ENCODE assay signal across 9 cellular contexts in the genomic region with DNA sequence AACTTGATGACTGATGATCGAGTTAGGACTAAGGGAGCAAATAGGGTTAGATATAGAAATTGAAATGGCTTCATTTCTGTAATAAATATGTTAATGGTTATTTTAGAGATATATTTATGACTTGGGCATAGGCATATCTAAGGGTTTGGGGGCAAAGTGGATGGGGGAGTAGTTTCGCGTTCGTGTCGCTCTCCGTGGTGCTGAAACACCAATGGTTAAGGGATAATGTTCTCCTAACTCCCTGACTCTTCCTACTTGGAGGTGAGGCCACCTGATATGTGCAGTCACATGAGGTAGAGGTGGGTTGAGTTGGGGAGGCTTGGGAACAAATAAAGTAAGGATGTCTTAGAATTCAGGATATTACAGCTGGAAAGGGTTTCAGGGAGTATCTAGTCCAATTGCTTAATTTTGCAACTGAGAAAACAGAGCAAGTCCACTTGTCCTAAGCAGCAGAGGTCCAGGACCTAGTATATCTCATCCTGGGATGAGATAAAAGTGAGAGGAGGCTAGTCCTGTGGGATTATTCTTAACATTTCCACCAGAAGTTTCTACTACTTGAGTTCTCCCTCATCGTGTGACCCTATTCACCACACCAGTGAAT. TPM values are rescaled to one million over a fixed set of nuclear protein-coding genes. Genes with fewer than 3 reads are reported as not detected.
A peak's percentile ranks its signal among the peaks of the same experiment; 100 is the strongest.
DNase-seq lines count a peak whose midpoint lies in the region; ATAC-seq and TF ChIP-seq lines count a peak whose summit lies in the region.
"Had no signal": no experiment of that assay in that cellular context is flagged by ENCODE, and none has a peak within 500 bp of the region (broad histone marks: within the 10 kb centered on the region; RNA-seq: fewer than 3 reads in every experiment).

No MANE protein-coding gene starts in this region.

- H3K36me3 ChIP-seq in A673 (ENCODE audit: insufficient read depth, low read length, poor library complexity, severe bottlenecking): no peaks in the 10 kb centered on the region

- H3K27ac ChIP-seq in A673 (ENCODE audit: low read depth, low read length, poor library complexity, severe bottlenecking) (no peak overlapping the region), RWPE1 (no peak overlapping the region)

- BruUV-seq in A673 (replicated peaks; lab: Mats Ljungman, UMichigan): no TSS peak

- TF ChIP-seq CTCF in A673 (conservative IDR thresholded peaks at IDR 0.05; ENCODE audit: low read depth, low read length) (no peak), GM20000 (IDR thresholded peaks at IDR 0.05; ENCODE audit: extremely low read depth, missing control alignments) (no peak), RWPE1 (conservative IDR thresholded peaks at IDR 0.05; ENCODE audit: low read depth) (no peak)

- intact Hi-C loops in A673 (cut with micrococcal nuclease; ENCODE audit: unreplicated experiment): no loop called here

- peaks cover 19% of the 10 kb centered on the region for H3K27me3 ChIP-seq in A673 (replicated peaks; ENCODE audit: insufficient read depth, low read depth, low read length, poor library complexity)

- CTCF ChIA-PET in A673 (lab: Charles Lee): no interaction called here
- CTCF ChIA-PET in RWPE1 (lab: Yijun Ruan, JAX): no interaction called here

- POLR2A ChIA-PET in A673 (lab: Charles Lee; ENCODE audit: low non-redundant PET) (no interaction called here), RWPE1 (lab: Yijun Ruan, JAX; ENCODE audit: low non-redundant PET) (no interaction called here)

- no peaks in the 10 kb centered on the region for H3K4me1 ChIP-seq in A673 (ENCODE audit: insufficient read depth, low read length, poor library complexity, severe bottlenecking)

- H3K4me3 ChIP-seq in A673 (ENCODE audit: low read depth, low read length, poor library complexity, severe bottlenecking): no peak overlapping the region

- ATAC-seq in GM21723 (IDR thresholded peaks at IDR 0.05; ENCODE audit: unreplicated experiment) (no peak), HG02610 (IDR thresholded peaks at IDR 0.05; ENCODE audit: unreplicated experiment) (no peak)

- no peak for TF ChIP-seq POLR2A in erythroblast (IDR thresholded peaks at IDR 0.05; ENCODE audit: low read length)

- no peaks in the 10 kb centered on the region for H3K9me3 ChIP-seq in A673 (ENCODE audit: low read depth, low read length, poor library complexity, severe bottlenecking)

- DNase-seq in A673 (ENCODE audit: low spot score) (peak; percentile 54), GM20000 (ENCODE audit: low spot score) (peak; percentile 9), RWPE1 (ENCODE audit: low spot score) (peak; percentile 58), erythroblast (lab: John Stamatoyannopoulos, UW) (peak; percentile 32 to 48), AG08396 (ENCODE audit: low spot score) (no peak), NCI-H510A (lab: John Stamatoyannopoulos, UW) (no peak)
- DNase-seq: NCI-H1105 had no signal

RNA-seq across cellular contexts. Expression of gene MAP1B, which starts 44.0 kb away (rescaled TPM):
- 134 and 135 TPM in 2 replicates for total RNA-seq in A673 (2021)

Comparison
In these comparisons a context has a peak if more than half of its experiments do, and no peak if none do; other contexts are left out.
1. DNase-seq: peak in A673 (single experiment), GM20000 (single experiment), RWPE1 (single experiment) and erythroblast (2 of 2); none in AG08396 (single experiment) and NCI-H510A (single experiment).